In genomic region chr6:32127409-32127716, GRCh38 we compare ENCODE assay signal across 8 cellular contexts. TPM values are rescaled to one million over a fixed set of nuclear protein-coding genes. Genes with fewer than 3 reads are reported as not detected.
DNase-seq lines count a peak whose midpoint lies in the region; ATAC-seq and TF ChIP-seq lines count a peak whose summit lies in the region.

No MANE protein-coding gene starts in this region.

- DNase-seq in heart right ventricle (no peak), left ventricle myocardium superior (no peak), breast epithelium (ENCODE audit: low spot score in 2 of 2) (no peak), mesothelial cell of epicardium (ENCODE audit: low spot score in 2 of 2, unreplicated experiment in 2 of 2) (no peak), uterus (no peak), middle frontal gyrus (ENCODE audit: extremely low spot score, low spot score) (no peak), SK-N-DZ (ENCODE audit: low spot score) (no peak), NOMO-1 treated with DMSO at 0.1 percent for 48 hours (lab: John Stamatoyannopoulos, UW; ENCODE audit: unreplicated experiment) (no peak)

- H3K27me3 Mint-ChIP-seq in mesothelial cell of epicardium (ENCODE audit: low read depth), result no peaks in the 10 kb centered on the region

- no peaks in the 10 kb centered on the region for H3K9me3 Mint-ChIP-seq in mesothelial cell of epicardium

- no peak for TF ChIP-seq CTCF in heart right ventricle (IDR thresholded peaks at IDR 0.05)
- no peak for TF ChIP-seq CTCF in breast epithelium (IDR thresholded peaks at IDR 0.05)
- TF ChIP-seq CTCF in mesothelial cell of epicardium (IDR thresholded peaks at IDR 0.05; ENCODE audit: unreplicated experiment), result no peak
- TF ChIP-seq CTCF in uterus (IDR thresholded peaks at IDR 0.05), result no peak

- peaks cover 16 to 47% (median 34%) of the 10 kb centered on the region in 9 donors for H3K4me1 ChIP-seq in heart right ventricle
- H3K4me1 ChIP-seq in breast epithelium, result peaks cover 7 to 21% of the 10 kb centered on the region in 2 donors
- H3K4me1 ChIP-seq in uterus, result peaks cover 0 to 19% of the 10 kb centered on the region in 2 donors

- WGBS in heart right ventricle, 2 donors, result 5 to 6% methylated on average over 9 of the region's 9 CpGs

- H3K4me3 ChIP-seq in heart right ventricle (peak overlapping the region; percentile 60 to 97 (median 86)), breast epithelium (peak overlapping the region; percentile 90 to 95 (median 91)), uterus (peak overlapping the region; percentile 93 to 97)

- ATAC-seq in heart right ventricle, result no peak
- ATAC-seq in left ventricle myocardium superior, result no peak

- H3K36me3 Mint-ChIP-seq in mesothelial cell of epicardium, result peaks cover 13% of the 10 kb centered on the region

- peak overlapping the region; percentile 98 for H3K4me3 Mint-ChIP-seq in mesothelial cell of epicardium

- H3K9me3 ChIP-seq in heart right ventricle, result no peaks in the 10 kb centered on the region
- H3K9me3 ChIP-seq in breast epithelium, result no peaks in the 10 kb centered on the region
- no peaks in the 10 kb centered on the region for H3K9me3 ChIP-seq in uterus

- intact Hi-C loops in heart right ventricle (cut with DNase I), result loop anchor here in 5 of 10 donors (5.0 to 10.0 kb wide), 2 partner anchors 47 to 65 kb away; partner anchors contain the start of genes AGPAT1 (in 3 of the 5), RNF5 (in 3 of the 5), GPSM3 (in 2 of the 5) and PBX2 (in 2 of the 5)
- intact Hi-C loops in left ventricle myocardium superior (cut with micrococcal nuclease), result loop anchor here (10.0 kb wide), 1 partner anchor 47 kb away; the partner anchor contains the start of genes AGPAT1 and RNF5
- intact Hi-C loops in breast epithelium (cut with DNase I; ENCODE audit: low total_unique reads), result no loop called here
- intact Hi-C loops in uterus (cut with DNase I; ENCODE audit: low total_unique reads), result loop anchor here (10.0 kb wide), 1 partner anchor 47 kb away; the partner anchor contains the start of genes AGPAT1 and RNF5

- no peak for TF ChIP-seq POLR2A in breast epithelium (IDR thresholded peaks at IDR 0.05)
- no peak for TF ChIP-seq POLR2A in uterus (IDR thresholded peaks at IDR 0.05)

- peaks cover 0 to 49% (median 33%) of the 10 kb centered on the region in 9 donors for H3K36me3 ChIP-seq in heart right ventricle
- peaks cover 6% of the 10 kb centered on the region for H3K36me3 ChIP-seq in breast epithelium
- H3K36me3 ChIP-seq in uterus, result no peaks in the 10 kb centered on the region

- H3K27me3 ChIP-seq in heart right ventricle (no peaks in the 10 kb centered on the region), breast epithelium (no peaks in the 10 kb centered on the region), uterus (no peaks in the 10 kb centered on the region)

- peak overlapping the region; percentile 98 for H3K27ac Mint-ChIP-seq in mesothelial cell of epicardium

- H3K4me1 Mint-ChIP-seq in mesothelial cell of epicardium, result peaks cover 30% of the 10 kb centered on the region

- H3K27ac ChIP-seq in heart right ventricle (peak overlapping the region; percentile 64 to 93 (median 82)), breast epithelium (peak overlapping the region; percentile 88 to 93), uterus (peak overlapping the region; percentile 84 to 89)

RNA-seq across cellular contexts. Expression of gene ATF6B, which starts 0.7 kb away (rescaled TPM):
- 10 to 100 TPM; 20.1 to 44.4 (median 29.4) TPM for total RNA-seq in heart right ventricle
- polyA plus RNA-seq in heart right ventricle, result 10 to 100 TPM; 23.4 to 47.0 TPM
- 26.8 TPM for total RNA-seq in left ventricle myocardium superior
- 10 to 100 TPM; 37.0 to 44.8 (median 43.6) TPM for total RNA-seq in breast epithelium
- 95.8 to 99.8 TPM (median 96.3 TPM) in 3 replicates for total RNA-seq in mesothelial cell of epicardium
- 100 to 1,000 TPM in 1 of 4 donors, 10 to 100 TPM in 3; 16.4 to 121 (median 33.6) TPM for total RNA-seq in uterus
- 30.2 and 31.3 TPM in 2 replicates for polyA plus RNA-seq in SK-N-DZ (2014; cell fraction: cytosol; rRNA removed)
- 60.3 and 81.6 TPM in 2 replicates for polyA plus RNA-seq in SK-N-DZ (2014; cell fraction: nucleus; rRNA removed)

RNA-seq across cellular contexts. Expression of gene FKBPL, which starts 2.7 kb away (rescaled TPM):
- 1 to 10 TPM in 8 of 10 donors, under 1 TPM in 2; 0.72 to 3.4 (median 2.2) TPM for total RNA-seq in heart right ventricle
- 1 to 10 TPM; 3.4 to 7.2 TPM for polyA plus RNA-seq in heart right ventricle
- 2.6 TPM for total RNA-seq in left ventricle myocardium superior
- 1 to 10 TPM; 2.6 to 4.1 (median 2.7) TPM for total RNA-seq in breast epithelium
- total RNA-seq in mesothelial cell of epicardium, result 5.4 to 6.0 TPM (median 6.0 TPM) in 3 replicates
- total RNA-seq in uterus, result 10 to 100 TPM in 1 of 4 donors, 1 to 10 TPM in 3; 1.3 to 10.3 (median 5.1) TPM
- 12.6 and 12.9 TPM in 2 replicates for polyA plus RNA-seq in SK-N-DZ (2014; cell fraction: cytosol; rRNA removed)
- 5.5 and 8.7 TPM in 2 replicates for polyA plus RNA-seq in SK-N-DZ (2014; cell fraction: nucleus; rRNA removed)

RNA-seq across cellular contexts. Expression of gene TNXB, which starts 18.2 kb away (rescaled TPM):
- 100 to 1,000 TPM in 1 of 10 donors, 10 to 100 TPM in 9; 36.2 to 123 (median 61.4) TPM for total RNA-seq in heart right ventricle
- 10 to 100 TPM; 49.0 to 96.7 TPM for polyA plus RNA-seq in heart right ventricle
- 64.1 TPM for total RNA-seq in left ventricle myocardium superior
- 100 to 1,000 TPM in 1 of 3 donors, 10 to 100 TPM in 2; 32.9 to 109 (median 89.8) TPM for total RNA-seq in breast epithelium
- total RNA-seq in mesothelial cell of epicardium, result 10.8 to 13.9 TPM (median 13.6 TPM) in 3 replicates
- 100 to 1,000 TPM in 3 of 4 donors, 10 to 100 TPM in 1; 90.6 to 217 (median 181) TPM for total RNA-seq in uterus
- 0.24 and 0.39 TPM in 2 replicates for polyA plus RNA-seq in SK-N-DZ (2014; cell fraction: cytosol; rRNA removed)
- polyA plus RNA-seq in SK-N-DZ (2014; cell fraction: nucleus; rRNA removed), result 0.41 and 1.2 TPM in 2 replicates

RNA-seq across cellular contexts. Expression of gene PRRT1, which starts 24.4 kb away (rescaled TPM):
- total RNA-seq in heart right ventricle (1 to 10 TPM in 3 of 10 donors, under 1 TPM in 7; 0.17 to 1.4 (median 0.49) TPM), left ventricle myocardium superior (0.27 TPM), breast epithelium (1 to 10 TPM in 2 of 3 donors, under 1 TPM in 1; 0.48 to 2.8 (median 1.3) TPM), mesothelial cell of epicardium (3.0 to 4.5 TPM (median 3.4 TPM) in 3 replicates), uterus (1 to 10 TPM in 2 of 4 donors, not detected in 2; 8.0 to 9.4 TPM)
- 1 to 10 TPM; 1.1 to 2.9 TPM for polyA plus RNA-seq in heart right ventricle
- polyA plus RNA-seq in SK-N-DZ (2014; cell fraction: cytosol; rRNA removed), result 0.37 TPM in 1 of 2 replicates, not detected in the other
- 0.25 and 1.9 TPM in 2 replicates for polyA plus RNA-seq in SK-N-DZ (2014; cell fraction: nucleus; rRNA removed)

RNA-seq across cellular contexts. Expression of gene PPT2, which starts 26.6 kb away (rescaled TPM):
- total RNA-seq in heart right ventricle (10 to 100 TPM; 18.0 to 31.8 (median 23.7) TPM), left ventricle myocardium superior (22.6 TPM), breast epithelium (10 to 100 TPM; 18.4 to 59.6 (median 28.5) TPM), mesothelial cell of epicardium (49.3 to 58.6 TPM (median 51.5 TPM) in 3 replicates), uterus (10 to 100 TPM; 19.0 to 35.1 (median 28.9) TPM)
- polyA plus RNA-seq in heart right ventricle, result 10 to 100 TPM; 16.8 to 17.6 TPM
- 37.6 and 39.7 TPM in 2 replicates for polyA plus RNA-seq in SK-N-DZ (2014; cell fraction: cytosol; rRNA removed)
- polyA plus RNA-seq in SK-N-DZ (2014; cell fraction: nucleus; rRNA removed), result 55.2 and 163 TPM in 2 replicates
